1 cellular context compared by ENCODE assay signal in the genomic region with DNA sequence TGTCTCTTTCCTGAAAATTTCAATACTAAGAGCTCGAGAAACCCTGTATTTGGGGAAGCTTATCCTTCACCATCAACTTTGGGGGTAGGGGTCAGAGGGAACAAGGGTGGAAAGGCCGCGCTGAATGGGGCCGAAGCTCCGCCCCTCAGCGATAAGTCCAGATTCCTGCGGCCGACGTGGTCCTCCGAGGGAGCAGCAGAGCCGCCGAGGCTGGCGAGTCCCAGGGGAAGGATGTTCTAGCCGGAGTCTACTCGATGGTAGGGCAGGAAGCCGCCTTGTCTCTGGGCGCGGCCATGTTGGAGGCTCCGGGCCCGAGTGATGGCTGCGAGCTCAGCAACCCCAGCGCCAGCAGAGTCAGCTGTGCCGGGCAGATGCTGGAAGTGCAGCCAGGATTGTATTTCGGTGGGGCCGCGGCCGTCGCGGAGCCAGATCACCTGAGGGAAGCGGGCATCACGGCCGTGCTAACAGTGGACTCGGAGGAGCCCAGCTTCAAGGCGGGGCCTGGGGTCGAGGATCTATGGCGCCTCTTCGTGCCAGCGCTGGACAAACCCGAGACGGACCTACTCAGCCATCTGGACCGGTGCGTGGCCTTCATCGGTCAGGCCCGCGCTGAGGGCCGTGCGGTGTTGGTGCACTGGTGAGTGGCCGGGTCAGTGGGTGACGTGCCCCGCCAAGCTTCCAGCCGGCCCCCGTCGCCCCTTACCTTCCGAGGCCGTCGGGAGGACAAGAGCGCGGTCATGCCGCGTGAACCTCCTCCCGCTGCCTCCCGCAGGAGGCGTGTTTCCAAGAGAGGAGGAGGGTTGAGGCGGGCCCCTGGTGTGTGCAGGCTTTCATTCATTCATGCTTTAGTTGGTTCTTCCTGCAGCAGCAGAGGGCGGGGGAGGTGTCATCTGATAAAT.
TF ChIP-seq lines count a peak whose summit lies in the region.

A gene with protein sequence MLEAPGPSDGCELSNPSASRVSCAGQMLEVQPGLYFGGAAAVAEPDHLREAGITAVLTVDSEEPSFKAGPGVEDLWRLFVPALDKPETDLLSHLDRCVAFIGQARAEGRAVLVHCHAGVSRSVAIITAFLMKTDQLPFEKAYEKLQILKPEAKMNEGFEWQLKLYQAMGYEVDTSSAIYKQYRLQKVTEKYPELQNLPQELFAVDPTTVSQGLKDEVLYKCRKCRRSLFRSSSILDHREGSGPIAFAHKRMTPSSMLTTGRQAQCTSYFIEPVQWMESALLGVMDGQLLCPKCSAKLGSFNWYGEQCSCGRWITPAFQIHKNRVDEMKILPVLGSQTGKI (plus strand): TSS at position 278 of the 899 bp plus-strand sequence. CDS start 16 bp downstream, at position 294.

TF ChIP-seq in HepG2, 621 proteins besides CTCF, POLR2A, EP300 and RAD21 (continued from another document and continues in another):
- TF ChIP-seq, protein P1, sequence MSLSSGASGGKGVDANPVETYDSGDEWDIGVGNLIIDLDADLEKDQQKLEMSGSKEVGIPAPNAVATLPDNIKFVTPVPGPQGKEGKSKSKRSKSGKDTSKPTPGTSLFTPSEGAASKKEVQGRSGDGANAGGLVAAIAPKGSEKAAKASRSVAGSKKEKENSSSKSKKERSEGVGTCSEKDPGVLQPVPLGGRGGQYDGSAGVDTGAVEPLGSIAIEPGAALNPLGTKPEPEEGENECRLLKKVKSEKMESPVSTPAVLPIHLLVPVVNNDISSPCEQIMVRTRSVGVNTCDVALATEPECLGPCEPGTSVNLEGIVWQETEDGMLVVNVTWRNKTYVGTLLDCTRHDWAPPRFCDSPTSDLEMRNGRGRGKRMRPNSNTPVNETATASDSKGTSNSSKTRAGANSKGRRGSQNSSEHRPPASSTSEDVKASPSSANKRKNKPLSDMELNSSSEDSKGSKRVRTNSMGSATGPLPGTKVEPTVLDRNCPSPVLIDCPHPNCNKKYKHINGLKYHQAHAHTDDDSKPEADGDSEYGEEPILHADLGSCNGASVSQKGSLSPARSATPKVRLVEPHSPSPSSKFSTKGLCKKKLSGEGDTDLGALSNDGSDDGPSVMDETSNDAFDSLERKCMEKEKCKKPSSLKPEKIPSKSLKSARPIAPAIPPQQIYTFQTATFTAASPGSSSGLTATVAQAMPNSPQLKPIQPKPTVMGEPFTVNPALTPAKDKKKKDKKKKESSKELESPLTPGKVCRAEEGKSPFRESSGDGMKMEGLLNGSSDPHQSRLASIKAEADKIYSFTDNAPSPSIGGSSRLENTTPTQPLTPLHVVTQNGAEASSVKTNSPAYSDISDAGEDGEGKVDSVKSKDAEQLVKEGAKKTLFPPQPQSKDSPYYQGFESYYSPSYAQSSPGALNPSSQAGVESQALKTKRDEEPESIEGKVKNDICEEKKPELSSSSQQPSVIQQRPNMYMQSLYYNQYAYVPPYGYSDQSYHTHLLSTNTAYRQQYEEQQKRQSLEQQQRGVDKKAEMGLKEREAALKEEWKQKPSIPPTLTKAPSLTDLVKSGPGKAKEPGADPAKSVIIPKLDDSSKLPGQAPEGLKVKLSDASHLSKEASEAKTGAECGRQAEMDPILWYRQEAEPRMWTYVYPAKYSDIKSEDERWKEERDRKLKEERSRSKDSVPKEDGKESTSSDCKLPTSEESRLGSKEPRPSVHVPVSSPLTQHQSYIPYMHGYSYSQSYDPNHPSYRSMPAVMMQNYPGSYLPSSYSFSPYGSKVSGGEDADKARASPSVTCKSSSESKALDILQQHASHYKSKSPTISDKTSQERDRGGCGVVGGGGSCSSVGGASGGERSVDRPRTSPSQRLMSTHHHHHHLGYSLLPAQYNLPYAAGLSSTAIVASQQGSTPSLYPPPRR (CRISPR knock-in tag; IDR thresholded peaks at IDR 0.05; ENCODE audit: borderline replicate concordance), result peak; percentile 75; the same call in 1 of the 2 replicates
- TF ChIP-seq ZBTB7B (CRISPR knock-in tag; IDR thresholded peaks at IDR 0.05) (peak; percentile 61; the same call in 1 of the 2 replicates), GATAD2A (CRISPR knock-in tag; IDR thresholded peaks at IDR 0.05) (peak; percentile 66), MXI1 (IDR thresholded peaks at IDR 0.05; ENCODE audit: borderline replicate concordance, low read depth, low read length) (peak; percentile 47; the same call in 1 of the 3 replicates), GABPB1 (CRISPR knock-in tag; IDR thresholded peaks at IDR 0.05) (peak; percentile 93), NFYB (CRISPR knock-in tag; IDR thresholded peaks at IDR 0.05) (0 out of 2 replicates have a peak, but pooled peaks have one; percentile 22), ZNF891 (CRISPR knock-in tag; IDR thresholded peaks at IDR 0.05) (peak; percentile 96), ZNF256 (CRISPR knock-in tag; conservative IDR thresholded peaks at IDR 0.05) (no peak; the same call in 1 of the 2 replicates), KAT8 (CRISPR knock-in tag; IDR thresholded peaks at IDR 0.05) (peak; percentile 92), ZFP62 (CRISPR knock-in tag; IDR thresholded peaks at IDR 0.05) (no peak), FOXC1 (CRISPR knock-in tag; IDR thresholded peaks at IDR 0.05; ENCODE audit: borderline replicate concordance) (peak; percentile 85; the same call in 1 of the 2 replicates), PHF8 (CRISPR knock-in tag; IDR thresholded peaks at IDR 0.05) (peak; percentile 98), SRSF1 (optimal IDR thresholded peaks at IDR 0.05; ENCODE audit: low read depth, low read length) (peak; percentile 58), ZNF775 (CRISPR knock-in tag; IDR thresholded peaks at IDR 0.05; ENCODE audit: borderline replicate concordance) (0 out of 2 replicates have a peak, but pooled peaks have one; percentile 42), CBX5 (CRISPR knock-in tag; IDR thresholded peaks at IDR 0.05; ENCODE audit: borderline replicate concordance) (peak; percentile 63; the same call in 1 of the 2 replicates), EHMT2 (IDR thresholded peaks at IDR 0.05; ENCODE audit: borderline replicate concordance, low read depth, low read length) (no peak), MIXL1 (CRISPR knock-in tag; IDR thresholded peaks at IDR 0.05) (peak; percentile 7; the same call in 1 of the 2 replicates), ZNF703 (CRISPR knock-in tag; IDR thresholded peaks at IDR 0.05; ENCODE audit: borderline replicate concordance) (no peak; the same call in 1 of the 2 replicates), ZNF24 (IDR thresholded peaks at IDR 0.05) (no peak), RBM39 (IDR thresholded peaks at IDR 0.05; ENCODE audit: low read depth, low read length, poor library complexity, severe bottlenecking) (peak; percentile 81), MTA3 (CRISPR knock-in tag; IDR thresholded peaks at IDR 0.05) (no peak), POLR2AphosphoS2 (IDR thresholded peaks at IDR 0.05; ENCODE audit: low read depth, low read length) (no peak), IRX3 (CRISPR knock-in tag; IDR thresholded peaks at IDR 0.05; ENCODE audit: borderline replicate concordance, low read depth) (no peak), SPEN (CRISPR knock-in tag; IDR thresholded peaks at IDR 0.05; ENCODE audit: low read depth) (peak; percentile 89), CCDC6 (CRISPR knock-in tag; IDR thresholded peaks at IDR 0.05) (0 out of 2 replicates have a peak, but pooled peaks have one; percentile 32)
- TF ChIP-seq, protein P2, sequence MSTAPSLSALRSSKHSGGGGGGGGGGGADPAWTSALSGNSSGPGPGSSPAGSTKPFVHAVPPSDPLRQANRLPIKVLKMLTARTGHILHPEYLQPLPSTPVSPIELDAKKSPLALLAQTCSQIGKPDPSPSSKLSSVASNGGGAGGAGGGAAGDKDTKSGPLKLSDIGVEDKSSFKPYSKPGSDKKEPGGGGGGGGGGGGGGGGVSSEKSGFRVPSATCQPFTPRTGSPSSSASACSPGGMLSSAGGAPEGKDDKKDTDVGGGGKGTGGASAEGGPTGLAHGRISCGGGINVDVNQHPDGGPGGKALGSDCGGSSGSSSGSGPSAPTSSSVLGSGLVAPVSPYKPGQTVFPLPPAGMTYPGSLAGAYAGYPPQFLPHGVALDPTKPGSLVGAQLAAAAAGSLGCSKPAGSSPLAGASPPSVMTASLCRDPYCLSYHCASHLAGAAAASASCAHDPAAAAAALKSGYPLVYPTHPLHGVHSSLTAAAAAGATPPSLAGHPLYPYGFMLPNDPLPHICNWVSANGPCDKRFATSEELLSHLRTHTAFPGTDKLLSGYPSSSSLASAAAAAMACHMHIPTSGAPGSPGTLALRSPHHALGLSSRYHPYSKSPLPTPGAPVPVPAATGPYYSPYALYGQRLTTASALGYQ (CRISPR knock-in tag; IDR thresholded peaks at IDR 0.05), result no peak
- TF ChIP-seq, protein P3, sequence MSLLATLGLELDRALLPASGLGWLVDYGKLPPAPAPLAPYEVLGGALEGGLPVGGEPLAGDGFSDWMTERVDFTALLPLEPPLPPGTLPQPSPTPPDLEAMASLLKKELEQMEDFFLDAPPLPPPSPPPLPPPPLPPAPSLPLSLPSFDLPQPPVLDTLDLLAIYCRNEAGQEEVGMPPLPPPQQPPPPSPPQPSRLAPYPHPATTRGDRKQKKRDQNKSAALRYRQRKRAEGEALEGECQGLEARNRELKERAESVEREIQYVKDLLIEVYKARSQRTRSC (CRISPR knock-in tag; IDR thresholded peaks at IDR 0.05; ENCODE audit: low read depth), result no peak; the same call in 1 of the 2 replicates
- TF ChIP-seq, protein P4, sequence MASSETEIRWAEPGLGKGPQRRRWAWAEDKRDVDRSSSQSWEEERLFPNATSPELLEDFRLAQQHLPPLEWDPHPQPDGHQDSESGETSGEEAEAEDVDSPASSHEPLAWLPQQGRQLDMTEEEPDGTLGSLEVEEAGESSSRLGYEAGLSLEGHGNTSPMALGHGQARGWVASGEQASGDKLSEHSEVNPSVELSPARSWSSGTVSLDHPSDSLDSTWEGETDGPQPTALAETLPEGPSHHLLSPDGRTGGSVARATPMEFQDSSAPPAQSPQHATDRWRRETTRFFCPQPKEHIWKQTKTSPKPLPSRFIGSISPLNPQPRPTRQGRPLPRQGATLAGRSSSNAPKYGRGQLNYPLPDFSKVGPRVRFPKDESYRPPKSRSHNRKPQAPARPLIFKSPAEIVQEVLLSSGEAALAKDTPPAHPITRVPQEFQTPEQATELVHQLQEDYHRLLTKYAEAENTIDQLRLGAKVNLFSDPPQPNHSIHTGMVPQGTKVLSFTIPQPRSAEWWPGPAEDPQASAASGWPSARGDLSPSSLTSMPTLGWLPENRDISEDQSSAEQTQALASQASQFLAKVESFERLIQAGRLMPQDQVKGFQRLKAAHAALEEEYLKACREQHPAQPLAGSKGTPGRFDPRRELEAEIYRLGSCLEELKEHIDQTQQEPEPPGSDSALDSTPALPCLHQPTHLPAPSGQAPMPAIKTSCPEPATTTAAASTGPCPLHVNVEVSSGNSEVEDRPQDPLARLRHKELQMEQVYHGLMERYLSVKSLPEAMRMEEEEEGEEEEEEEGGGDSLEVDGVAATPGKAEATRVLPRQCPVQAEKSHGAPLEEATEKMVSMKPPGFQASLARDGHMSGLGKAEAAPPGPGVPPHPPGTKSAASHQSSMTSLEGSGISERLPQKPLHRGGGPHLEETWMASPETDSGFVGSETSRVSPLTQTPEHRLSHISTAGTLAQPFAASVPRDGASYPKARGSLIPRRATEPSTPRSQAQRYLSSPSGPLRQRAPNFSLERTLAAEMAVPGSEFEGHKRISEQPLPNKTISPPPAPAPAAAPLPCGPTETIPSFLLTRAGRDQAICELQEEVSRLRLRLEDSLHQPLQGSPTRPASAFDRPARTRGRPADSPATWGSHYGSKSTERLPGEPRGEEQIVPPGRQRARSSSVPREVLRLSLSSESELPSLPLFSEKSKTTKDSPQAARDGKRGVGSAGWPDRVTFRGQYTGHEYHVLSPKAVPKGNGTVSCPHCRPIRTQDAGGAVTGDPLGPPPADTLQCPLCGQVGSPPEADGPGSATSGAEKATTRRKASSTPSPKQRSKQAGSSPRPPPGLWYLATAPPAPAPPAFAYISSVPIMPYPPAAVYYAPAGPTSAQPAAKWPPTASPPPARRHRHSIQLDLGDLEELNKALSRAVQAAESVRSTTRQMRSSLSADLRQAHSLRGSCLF (CRISPR knock-in tag; IDR thresholded peaks at IDR 0.05; ENCODE audit: borderline replicate concordance), result no peak
- TF ChIP-seq, protein P5, sequence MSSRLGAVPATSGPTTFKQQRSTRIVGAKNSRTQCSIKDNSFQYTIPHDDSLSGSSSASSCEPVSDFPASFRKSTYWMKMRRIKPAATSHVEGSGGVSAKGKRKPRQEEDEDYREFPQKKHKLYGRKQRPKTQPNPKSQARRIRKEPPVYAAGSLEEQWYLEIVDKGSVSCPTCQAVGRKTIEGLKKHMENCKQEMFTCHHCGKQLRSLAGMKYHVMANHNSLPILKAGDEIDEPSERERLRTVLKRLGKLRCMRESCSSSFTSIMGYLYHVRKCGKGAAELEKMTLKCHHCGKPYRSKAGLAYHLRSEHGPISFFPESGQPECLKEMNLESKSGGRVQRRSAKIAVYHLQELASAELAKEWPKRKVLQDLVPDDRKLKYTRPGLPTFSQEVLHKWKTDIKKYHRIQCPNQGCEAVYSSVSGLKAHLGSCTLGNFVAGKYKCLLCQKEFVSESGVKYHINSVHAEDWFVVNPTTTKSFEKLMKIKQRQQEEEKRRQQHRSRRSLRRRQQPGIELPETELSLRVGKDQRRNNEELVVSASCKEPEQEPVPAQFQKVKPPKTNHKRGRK (CRISPR knock-in tag; IDR thresholded peaks at IDR 0.05), result no peak
- TF ChIP-seq, protein P6, sequence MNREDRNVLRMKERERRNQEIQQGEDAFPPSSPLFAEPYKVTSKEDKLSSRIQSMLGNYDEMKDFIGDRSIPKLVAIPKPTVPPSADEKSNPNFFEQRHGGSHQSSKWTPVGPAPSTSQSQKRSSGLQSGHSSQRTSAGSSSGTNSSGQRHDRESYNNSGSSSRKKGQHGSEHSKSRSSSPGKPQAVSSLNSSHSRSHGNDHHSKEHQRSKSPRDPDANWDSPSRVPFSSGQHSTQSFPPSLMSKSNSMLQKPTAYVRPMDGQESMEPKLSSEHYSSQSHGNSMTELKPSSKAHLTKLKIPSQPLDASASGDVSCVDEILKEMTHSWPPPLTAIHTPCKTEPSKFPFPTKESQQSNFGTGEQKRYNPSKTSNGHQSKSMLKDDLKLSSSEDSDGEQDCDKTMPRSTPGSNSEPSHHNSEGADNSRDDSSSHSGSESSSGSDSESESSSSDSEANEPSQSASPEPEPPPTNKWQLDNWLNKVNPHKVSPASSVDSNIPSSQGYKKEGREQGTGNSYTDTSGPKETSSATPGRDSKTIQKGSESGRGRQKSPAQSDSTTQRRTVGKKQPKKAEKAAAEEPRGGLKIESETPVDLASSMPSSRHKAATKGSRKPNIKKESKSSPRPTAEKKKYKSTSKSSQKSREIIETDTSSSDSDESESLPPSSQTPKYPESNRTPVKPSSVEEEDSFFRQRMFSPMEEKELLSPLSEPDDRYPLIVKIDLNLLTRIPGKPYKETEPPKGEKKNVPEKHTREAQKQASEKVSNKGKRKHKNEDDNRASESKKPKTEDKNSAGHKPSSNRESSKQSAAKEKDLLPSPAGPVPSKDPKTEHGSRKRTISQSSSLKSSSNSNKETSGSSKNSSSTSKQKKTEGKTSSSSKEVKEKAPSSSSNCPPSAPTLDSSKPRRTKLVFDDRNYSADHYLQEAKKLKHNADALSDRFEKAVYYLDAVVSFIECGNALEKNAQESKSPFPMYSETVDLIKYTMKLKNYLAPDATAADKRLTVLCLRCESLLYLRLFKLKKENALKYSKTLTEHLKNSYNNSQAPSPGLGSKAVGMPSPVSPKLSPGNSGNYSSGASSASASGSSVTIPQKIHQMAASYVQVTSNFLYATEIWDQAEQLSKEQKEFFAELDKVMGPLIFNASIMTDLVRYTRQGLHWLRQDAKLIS (CRISPR knock-in tag; IDR thresholded peaks at IDR 0.05), result no peak
